18 cellular contexts compared by ENCODE assay signal in genomic region chr3:159947220-159947619, GRCh38. TPM values are rescaled to one million over a fixed set of nuclear protein-coding genes. Genes with fewer than 3 reads are reported as not detected.
DNase-seq lines count a peak whose midpoint lies in the region; ATAC-seq, FAIRE-seq and TF ChIP-seq lines count a peak whose summit lies in the region.
"Had no signal": no experiment of that assay in that cellular context is flagged by ENCODE, and none has a peak within 500 bp of the region (broad histone marks: within the 10 kb centered on the region; RNA-seq: fewer than 3 reads in every experiment).

No MANE protein-coding gene starts in this region.

- no peaks in the 10 kb centered on the region for H3K9me1 ChIP-seq in endothelial cell of umbilical vein (replicated peaks; ENCODE audit: control insufficient read depth, extremely low read depth, insufficient read depth, low read length)

- H2AFZ ChIP-seq in endothelial cell of umbilical vein (ENCODE audit: low read depth, low read length), result no peak overlapping the region

- DNase-seq in BJ (ENCODE audit: low read depth) (peak; percentile 95), RCC 7860 (ENCODE audit: low spot score) (peak; percentile 7), endothelial cell of umbilical vein (ENCODE audit: low read depth, low spot score) (peak; percentile 9), omental fat pad (ENCODE audit: low spot score) (no peak), right cardiac atrium (no peak), NCI-H524 treated with DMSO at 0.1 percent for 48 hours (lab: John Stamatoyannopoulos, UW) (no peak)
- DNase-seq: activated CD4-positive, CD25-positive, alpha-beta regulatory T cell treated with anti-CD3 and anti-CD28 coated beads, Interleukin-2, amount 50 U/mL, for 72 hours; activated CD8-positive, alpha-beta memory T cell treated with anti-CD3 and anti-CD28 coated beads, Interleukin-2, amount 10 ng/mL, durations not matched to agents 7 days and 5 days; activated gamma-delta T cell; mucosa of descending colon; NCI-H1930; NCI-H510A; occipital lobe had no signal

- H3K4me2 ChIP-seq in endothelial cell of umbilical vein (ENCODE audit: insufficient read depth, low read length), result no peak overlapping the region

- TF ChIP-seq CTCF in BJ (IDR thresholded peaks at IDR 0.05; ENCODE audit: insufficient read depth, low read depth, low read length) (no peak), endothelial cell of umbilical vein (IDR thresholded peaks at IDR 0.05; ENCODE audit: extremely low read depth in 1 of 2, insufficient read depth in 1 of 2, low read depth in 1 of 2, low read length in 2 of 2) (no peak), omental fat pad (IDR thresholded peaks at IDR 0.05) (no peak)

- dilution Hi-C loops in endothelial cell of umbilical vein (cut with MboI; ENCODE audit: extremely low pct_ligation_motif_present, low sequenced_read_pairs), result no loop called here

- FAIRE-seq in RCC 7860 (lab: Jason Lieb, UNC) (no peak), endothelial cell of umbilical vein (lab: Jason Lieb, UNC) (no peak)

- no peak for TF ChIP-seq POLR2A in endothelial cell of umbilical vein (IDR thresholded peaks at IDR 0.05; ENCODE audit: low read depth, low read length)

- no peak overlapping the region for H3K9ac ChIP-seq in endothelial cell of umbilical vein (replicated peaks; ENCODE audit: extremely low read depth, insufficient read depth, low read length)

- intact Hi-C loops in endothelial cell of umbilical vein (cut with micrococcal nuclease) (no loop called here), right cardiac atrium (cut with DNase I) (no loop called here)

- no peaks in the 10 kb centered on the region for H4K20me1 ChIP-seq in endothelial cell of umbilical vein (replicated peaks; ENCODE audit: control insufficient read depth, extremely low read depth, insufficient read depth, low read length)

- POLR2A ChIA-PET in BJ (lab: Charles Lee), result interaction anchor here (0.6 to 0.7 kb wide), 2 partner anchors 88 to 90 kb away, joined by 3 to 7 read pairs; no protein-coding TSS in a partner anchor
- POLR2A ChIA-PET in endothelial cell of umbilical vein (lab: Charles Lee), result no interaction called here

- H3K27ac ChIP-seq in endothelial cell of umbilical vein (ENCODE audit: insufficient read depth, low read depth, low read length) (no peak overlapping the region), right cardiac atrium (ENCODE audit: low read length) (no peak overlapping the region)
- H3K27ac ChIP-seq: ascending aorta, esophagus muscularis mucosa, thoracic aorta had no signal

- H3K36me3 ChIP-seq in BJ (ENCODE audit: control insufficient read depth, insufficient read depth, low read length), result no peaks in the 10 kb centered on the region
- H3K36me3 ChIP-seq in endothelial cell of umbilical vein (ENCODE audit: control insufficient read depth in 2 of 2, extremely low read depth in 1 of 2, insufficient read depth in 2 of 2, low read length in 2 of 2), result no peaks in the 10 kb centered on the region
- H3K36me3 ChIP-seq: ascending aorta, esophagus muscularis mucosa, thoracic aorta had no signal

- no peaks in the 10 kb centered on the region for H3K27me3 ChIP-seq in BJ (ENCODE audit: control insufficient read depth, insufficient read depth, low read length)
- no peaks in the 10 kb centered on the region for H3K27me3 ChIP-seq in endothelial cell of umbilical vein (ENCODE audit: control insufficient read depth in 2 of 2, insufficient read depth in 2 of 2, low read length in 2 of 2)
- H3K27me3 ChIP-seq in right cardiac atrium (ENCODE audit: control insufficient read depth, insufficient read depth), result no peaks in the 10 kb centered on the region
- H3K27me3 ChIP-seq: ascending aorta, esophagus muscularis mucosa had no signal

- peak; percentile 57 for ATAC-seq in omental fat pad (ENCODE audit: low FRiP score)
- ATAC-seq in right cardiac atrium, result no peak
- no peak for ATAC-seq in HG03565 (IDR thresholded peaks at IDR 0.05; ENCODE audit: unreplicated experiment)
- no peak for ATAC-seq in GM21515 (IDR thresholded peaks at IDR 0.05; ENCODE audit: unreplicated experiment)
- ATAC-seq: activated CD8-positive, alpha-beta memory T cell treated with anti-CD3 and anti-CD28 coated beads, Interleukin-2, amount 10 ng/mL, durations not matched to agents 7 days and 5 days; mucosa of descending colon had no signal

- H3K9me3 ChIP-seq in endothelial cell of umbilical vein (replicated peaks; ENCODE audit: control insufficient read depth, insufficient read depth, low read length), result no peaks in the 10 kb centered on the region
- H3K9me3 ChIP-seq in right cardiac atrium (ENCODE audit: control insufficient read depth, low read length), result no peaks in the 10 kb centered on the region
- H3K9me3 ChIP-seq: ascending aorta, esophagus muscularis mucosa, mucosa of descending colon, thoracic aorta had no signal

- H3K79me2 ChIP-seq in endothelial cell of umbilical vein (ENCODE audit: control insufficient read depth, insufficient read depth, low read length), result no peaks in the 10 kb centered on the region

- CTCF ChIA-PET in BJ (lab: Yijun Ruan, JAX) (interaction anchor here (0.9 to 1.6 kb wide), 9 partner anchors 14 to 118 kb away, joined by 3 to 11 read pairs (median 3); partner anchors contain the start of gene IL12A), endothelial cell of umbilical vein (lab: Charles Lee) (interaction anchor here (0.9 to 3.4 kb wide), 5 partner anchors 11 to 41 kb away, joined by 3 to 11 read pairs (median 4); partner anchors contain the start of gene IL12A)

- H3K4me1 ChIP-seq in endothelial cell of umbilical vein (ENCODE audit: control insufficient read depth, extremely low read depth, insufficient read depth, low read length), result no peaks in the 10 kb centered on the region
- no peaks in the 10 kb centered on the region for H3K4me1 ChIP-seq in right cardiac atrium (ENCODE audit: control insufficient read depth, insufficient read depth, low read length)
- H3K4me1 ChIP-seq: ascending aorta, esophagus muscularis mucosa had no signal

- BruUV-seq in endothelial cell of umbilical vein (replicated peaks; lab: Mats Ljungman, UMichigan), result no TSS peak

- H3K4me3 ChIP-seq in BJ (ENCODE audit: low read depth, low read length) (no peak overlapping the region), endothelial cell of umbilical vein (replicated peaks in 1 of 3; ENCODE audit: insufficient read depth in 1 of 3, low read depth in 1 of 3, low read length in 3 of 3) (no peak overlapping the region), right cardiac atrium (ENCODE audit: low read length) (no peak overlapping the region)
- H3K4me3 ChIP-seq: ascending aorta, esophagus muscularis mucosa, mucosa of descending colon, thoracic aorta had no signal

TF ChIP-seq in endothelial cell of umbilical vein, 7 proteins besides CTCF, POLR2A, EP300 and RAD21:
- TF ChIP-seq FOS (IDR thresholded peaks at IDR 0.05; ENCODE audit: borderline replicate concordance, insufficient read depth, low read length) (no peak), MAX (IDR thresholded peaks at IDR 0.05; ENCODE audit: insufficient read depth, insufficient read length) (no peak), GATA2 (IDR thresholded peaks at IDR 0.05; ENCODE audit: insufficient read depth, insufficient read length, low read depth, low read length) (no peak), POLR2AphosphoS5 (IDR thresholded peaks at IDR 0.05; ENCODE audit: insufficient read depth, low read depth, low read length) (no peak), MYC (IDR thresholded peaks at IDR 0.05; ENCODE audit: low read depth, low read length) (no peak), EZH2 (IDR thresholded peaks at IDR 0.05; ENCODE audit: borderline replicate concordance, low read depth, low read length, severe bottlenecking) (no peak), JUN (IDR thresholded peaks at IDR 0.05; ENCODE audit: borderline replicate concordance, insufficient read depth, insufficient read length, low read depth) (no peak)

RNA-seq across cellular contexts. Expression of gene IL12A, which starts 41.4 kb away (rescaled TPM):
- polyA plus RNA-seq in BJ (2011; rRNA removed) (0.38 and 0.50 TPM in 2 replicates), endothelial cell of umbilical vein (1.6 and 2.8 TPM in 2 replicates), right cardiac atrium (0.29 TPM)
- polyA minus RNA-seq in BJ (2011; rRNA and poly(A)+ RNA removed), result 0.24 TPM in 1 of 2 replicates, not detected in the other
- total RNA-seq in endothelial cell of umbilical vein (1.5 and 1.7 TPM in 2 replicates), omental fat pad (1 to 10 TPM in 3 of 4 donors, not detected in 1; 1.1 to 2.8 (median 2.4) TPM), right cardiac atrium (1 to 10 TPM in 1 of 4 donors, under 1 TPM in 3; 0.24 to 1.0 (median 0.38) TPM)
- 1.2 and 2.3 TPM in 2 replicates for polyA plus RNA-seq in endothelial cell of umbilical vein (2011; cell fraction: cytosol; rRNA removed)
- 3.1 and 3.2 TPM in 2 replicates for polyA plus RNA-seq in endothelial cell of umbilical vein (2011; cell fraction: nucleus; rRNA removed)
- 0.70 and 0.86 TPM in 2 replicates for polyA plus RNA-seq in endothelial cell of umbilical vein (2012)
- 0.41 and 1.7 TPM in 2 replicates for polyA minus RNA-seq in endothelial cell of umbilical vein
- not detected for polyA minus RNA-seq in endothelial cell of umbilical vein (2011; cell fraction: cytosol; rRNA and poly(A)+ RNA removed)
- 0.82 and 1.1 TPM in 2 replicates for polyA minus RNA-seq in endothelial cell of umbilical vein (2011; cell fraction: nucleus; rRNA and poly(A)+ RNA removed)
- total RNA-seq: ascending aorta, thoracic aorta had no signal

Comparison
In these comparisons a context has a peak if more than half of its experiments do, and no peak if none do; other contexts are left out.
1. DNase-seq: peak in BJ (single experiment), RCC 7860 (single experiment) and endothelial cell of umbilical vein (single experiment); none in omental fat pad (single experiment), right cardiac atrium (0 of 3) and NCI-H524 treated with DMSO at 0.1 percent for 48 hours (single experiment).